In genomic region chr3:84096188-84096587, GRCh38 we compare ENCODE assay signal across 31 cellular contexts.
"Had no signal": no experiment of that assay in that cellular context is flagged by ENCODE, and none has a peak within 500 bp of the region (broad histone marks: within the 10 kb centered on the region; RNA-seq: fewer than 3 reads in every experiment).

No MANE protein-coding gene starts in this region.

- H3K4me2 ChIP-seq: neural progenitor cell, smooth muscle cell had no signal

- H3K27me3 Mint-ChIP-seq: progenitor cell of endocrine pancreas; stimulated activated memory B cell treated with anti-CD40 and anti-IgM and Interleukin-4, amounts not matched to agents 10 μg/mL and 1 μg/mL and 100 μg/mL, for 72 hours; stimulated activated naive CD8-positive, alpha-beta T cell treated with anti-CD3 and anti-CD28 coated beads, Interleukin-15, amount 100 ng/mL, for 72 hours; type B pancreatic cell had no signal

- DNase-seq: natural killer cell; occipital lobe; ovary; posterior cingulate gyrus; psoas muscle; right cardiac atrium; spleen; stimulated activated CD4-positive, alpha-beta T cell treated with anti-CD3 and anti-CD28 coated beads, Interleukin-12 subunit alpha, Interleukin-12 subunit beta, amount 100 ng/mL, for 4 hours; stimulated activated CD4-positive, alpha-beta T cell treated with anti-CD3 and anti-CD28 coated beads, Interleukin-1b, Interleukin-23, amount 100 ng/mL, for 48 hours; stimulated activated CD4-positive, alpha-beta T cell treated with anti-CD3 and anti-CD28 coated beads, Interleukin-4, amount 100 ng/mL, for 1 hour; stimulated activated CD4-positive, alpha-beta T cell treated with anti-CD3 and anti-CD28 coated beads, Interleukin-4, amount 100 ng/mL, for 4 hours; stimulated activated CD8-positive, alpha-beta memory T cell treated with anti-CD3 and anti-CD28 coated beads, Interleukin-4, amount 100 ng/mL, for 48 hours; stimulated activated naive CD4-positive, alpha-beta T cell; stimulated activated naive CD8-positive, alpha-beta T cell treated with anti-CD3 and anti-CD28 coated beads, Interleukin-15, amount 100 ng/mL, for 72 hours; stimulated activated naive CD8-positive, alpha-beta T cell treated with anti-CD3 and anti-CD28 coated beads, Interleukin-15, Interleukin-2, amounts not matched to agents 100 U/mL and 50 U/mL, for 24 hours; substantia nigra; testis; tibial artery; transverse colon; upper lobe of right lung; uterus had no signal

- H2AFZ ChIP-seq: neural progenitor cell, parathyroid adenoma had no signal

- H3K36me3 Mint-ChIP-seq: neural progenitor cell; stimulated activated memory B cell treated with anti-CD40 and anti-IgM and Interleukin-4, amounts not matched to agents 10 μg/mL and 1 μg/mL and 100 μg/mL, for 72 hours; type B pancreatic cell had no signal

- H3K9ac ChIP-seq: neural progenitor cell, parathyroid adenoma had no signal

- H3K27me3 ChIP-seq: neural progenitor cell, ovary, spleen, suprapubic skin, testis, tibial artery, transverse colon, upper lobe of right lung, uterus had no signal

- H3K27ac Mint-ChIP-seq: natural killer cell; nephron; neural progenitor cell; progenitor cell of endocrine pancreas; stimulated activated memory B cell treated with anti-CD40 and anti-IgM and Interleukin-4, amounts not matched to agents 10 μg/mL and 1 μg/mL and 100 μg/mL, for 72 hours; stimulated activated naive CD8-positive, alpha-beta T cell treated with anti-CD3 and anti-CD28 coated beads, Interleukin-15, amount 100 ng/mL, for 72 hours; type B pancreatic cell had no signal

- H3K4me1 Mint-ChIP-seq: natural killer cell; nephron; neural progenitor cell; stimulated activated memory B cell treated with anti-CD40 and anti-IgM and Interleukin-4, amounts not matched to agents 10 μg/mL and 1 μg/mL and 100 μg/mL, for 72 hours; stimulated activated naive CD8-positive, alpha-beta T cell treated with anti-CD3 and anti-CD28 coated beads, Interleukin-15, amount 100 ng/mL, for 72 hours had no signal

- H3K4me1 ChIP-seq: neural progenitor cell, parathyroid adenoma, psoas muscle, spleen, suprapubic skin, testis, tibial artery, transverse colon, upper lobe of right lung, uterus had no signal

- H3K9me3 Mint-ChIP-seq: nephron; stimulated activated memory B cell treated with anti-CD40 and anti-IgM and Interleukin-4, amounts not matched to agents 10 μg/mL and 1 μg/mL and 100 μg/mL, for 72 hours; type B pancreatic cell had no signal

- ATAC-seq: natural killer cell; psoas muscle; right cardiac atrium; sciatic nerve; stimulated activated memory B cell treated with anti-CD40 and anti-IgM and Interleukin-4, amounts not matched to agents 10 μg/mL and 1 μg/mL and 100 μg/mL, for 72 hours; stimulated activated naive CD8-positive, alpha-beta T cell treated with anti-CD3 and anti-CD28 coated beads, Interleukin-15, amount 100 ng/mL, for 72 hours; stimulated activated naive CD8-positive, alpha-beta T cell treated with anti-CD3 and anti-CD28 coated beads, Interleukin-15, Interleukin-2, amounts not matched to agents 100 U/mL and 50 U/mL, for 24 hours; upper lobe of right lung had no signal

- H3K79me2 ChIP-seq: parathyroid adenoma had no signal

- H3K27ac ChIP-seq: neural progenitor cell, ovary, parathyroid adenoma, psoas muscle, skin epidermis, spleen, suprapubic skin, testis, tibial artery, transverse colon, upper lobe of right lung, uterus had no signal

- H3K36me3 ChIP-seq: neural progenitor cell, ovary, spleen, suprapubic skin, tibial artery, transverse colon, upper lobe of right lung, uterus had no signal

- H3K9me3 ChIP-seq: ovary, psoas muscle, suprapubic skin, testis, tibial artery, transverse colon, upper lobe of right lung, uterus had no signal

- H3K4me3 ChIP-seq: neural progenitor cell, ovary, psoas muscle, skin epidermis, smooth muscle cell, spleen, suprapubic skin, testis, tibial artery, transverse colon, upper lobe of right lung, uterus had no signal

- H3K4me3 Mint-ChIP-seq: natural killer cell; nephron; neural progenitor cell; stimulated activated memory B cell treated with anti-CD40 and anti-IgM and Interleukin-4, amounts not matched to agents 10 μg/mL and 1 μg/mL and 100 μg/mL, for 72 hours; stimulated activated naive CD8-positive, alpha-beta T cell treated with anti-CD3 and anti-CD28 coated beads, Interleukin-15, amount 100 ng/mL, for 72 hours; type B pancreatic cell had no signal
